ENCODE assay signal across 8 cellular contexts in the genomic region with DNA sequence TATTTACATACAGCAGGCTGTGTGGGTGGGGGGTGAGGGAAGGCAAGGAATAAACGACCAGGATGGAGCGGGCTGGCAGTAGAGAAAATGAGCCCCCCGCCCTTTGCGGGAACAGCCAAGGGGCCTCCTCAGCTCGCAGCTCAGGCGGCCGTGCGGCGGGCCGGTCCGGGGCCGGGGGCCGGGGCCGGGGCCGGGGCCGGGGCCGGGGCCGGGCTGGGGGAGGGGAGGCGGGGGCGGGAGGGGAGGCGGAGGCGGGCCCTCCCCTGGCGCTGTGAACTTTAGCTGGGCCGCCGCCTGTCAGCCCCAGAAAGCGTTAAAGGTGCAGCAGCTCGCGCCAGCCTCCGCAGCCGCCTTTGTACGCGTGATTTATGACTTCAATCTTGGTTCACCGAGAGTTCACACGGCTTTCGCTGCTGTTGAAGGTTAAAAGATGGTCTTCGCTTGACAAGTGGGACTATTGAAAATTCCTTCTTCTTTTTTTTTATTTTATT. TPM values are rescaled to one million over a fixed set of nuclear protein-coding genes. Genes with fewer than 3 reads are reported as not detected.
DNase-seq lines count a peak whose midpoint lies in the region; ATAC-seq, FAIRE-seq and TF ChIP-seq lines count a peak whose summit lies in the region.

No MANE protein-coding gene starts in this region.

- H3K4me1 ChIP-seq in K562 (replicated peaks in 1 of 2; ENCODE audit: control insufficient read depth in 2 of 2, insufficient read depth in 2 of 2, low read length in 2 of 2) (peaks cover 3 to 10% of the 10 kb centered on the region in 2 experiments; a peak in 4 of 5 replicates), sigmoid colon (peaks cover 0 to 15% (median 4%) of the 10 kb centered on the region in 4 donors)

- peak; percentile 13; the same call in 1 of the 2 replicates for TF ChIP-seq EP300 in K562 (IDR thresholded peaks at IDR 0.05; ENCODE audit: low read length)
- TF ChIP-seq EP300 in sigmoid colon (IDR thresholded peaks at IDR 0.05): no peak

- H3K27ac ChIP-seq in K562 (ENCODE audit: extremely low read depth, low read depth, low read length) (peak overlapping the region; percentile 41; the same call in 1 of the 3 replicates), sigmoid colon (peak overlapping the region; percentile 72 to 90 (median 81))

- in situ Hi-C loops in K562 (cut with MboI): no loop called here

- H3K4me2 ChIP-seq in K562 (ENCODE audit: insufficient read depth, low read length): 0 out of 2 replicates have a peak overlapping the region, but pooled peaks have one; percentile 9

- H3K36me3 ChIP-seq in K562 (ENCODE audit: control insufficient read depth, insufficient read depth, low read length) (no peaks in the 10 kb centered on the region), sigmoid colon (no peaks in the 10 kb centered on the region)

- H3K4me3 ChIP-seq in K562: no peak overlapping the region
- peak overlapping the region in 3 of 4 donors; percentile 35 to 42 (median 36) for H3K4me3 ChIP-seq in sigmoid colon

- peak; percentile 58; the same call in 2 of the 3 replicates for ATAC-seq in K562
- no peak for ATAC-seq in GM18517 (IDR thresholded peaks at IDR 0.05; ENCODE audit: unreplicated experiment)
- ATAC-seq in GM21529 (IDR thresholded peaks at IDR 0.05; ENCODE audit: unreplicated experiment): no peak
- ATAC-seq in HG03159 (IDR thresholded peaks at IDR 0.05; ENCODE audit: unreplicated experiment): no peak

- no peaks in the 10 kb centered on the region for H3K27me3 ChIP-seq in K562 (ENCODE audit: control insufficient read depth in 2 of 2, insufficient read depth in 2 of 2, low read length in 2 of 2)
- no peaks in the 10 kb centered on the region for H3K27me3 ChIP-seq in sigmoid colon

- no peak overlapping the region; a peak in 1 of 4 replicates for H3K9ac ChIP-seq in K562 (ENCODE audit: insufficient read depth in 1 of 2, low read depth in 2 of 2, low read length in 2 of 2)

- TF ChIP-seq POLR2A in K562 (conservative IDR thresholded peaks at IDR 0.05): no peak
- no peak for TF ChIP-seq POLR2A in sigmoid colon (IDR thresholded peaks at IDR 0.05)

- H3K9me3 ChIP-seq in K562 (replicated peaks; ENCODE audit: control insufficient read depth, insufficient read depth, low read depth, low read length): no peaks in the 10 kb centered on the region
- H3K9me3 ChIP-seq in sigmoid colon: no peaks in the 10 kb centered on the region

- no peak for FAIRE-seq in K562 (lab: Jason Lieb, UNC)

- no peaks in the 10 kb centered on the region for H3K79me2 ChIP-seq in K562 (ENCODE audit: control insufficient read depth, insufficient read depth, low read length)

- no peak for TF ChIP-seq CTCF in K562 (IDR thresholded peaks at IDR 0.05 in 2 of 3, conservative IDR thresholded peaks at IDR 0.05 in 1 of 3; ENCODE audit: insufficient read depth in 2 of 3, low read depth in 1 of 3, low read length in 3 of 3)
- TF ChIP-seq CTCF in sigmoid colon (IDR thresholded peaks at IDR 0.05): no peak

- no peak for TF ChIP-seq RAD21 in K562 (CRISPR knock-in tag; conservative IDR thresholded peaks at IDR 0.05 in 1 of 2, IDR thresholded peaks at IDR 0.05 in 1 of 2)

- no TSS peak for BruUV-seq in K562 (replicated peaks; lab: Mats Ljungman, UMichigan)

- H3K9me1 ChIP-seq in K562 (ENCODE audit: control insufficient read depth, insufficient read depth, low read length): no peaks in the 10 kb centered on the region

- intact Hi-C loops in K562 (cut with micrococcal nuclease): no loop called here
- intact Hi-C loops in sigmoid colon (cut with DNase I): loop anchor here (5.0 kb wide), 1 partner anchor 45 kb away; no protein-coding TSS in a partner anchor

- peak; percentile 63 for DNase-seq in ELF-1 (ENCODE audit: low read depth, low spot score)
- peak; percentile 11 for DNase-seq in RPMI8226
- peak; percentile 43 to 86 (median 50) for DNase-seq in K562 (ENCODE audit: extremely low read depth in 1 of 4, low spot score in 3 of 4)
- peak; percentile 73 for DNase-seq in sigmoid colon
- DNase-seq in NK-92 (lab: John Stamatoyannopoulos, UW; ENCODE audit: unreplicated experiment): no peak

- POLR2A ChIA-PET in K562 (lab: Yijun Ruan, JAX): interaction anchor here (0.7 kb wide), 1 partner anchor 22 kb away, joined by 4 read pairs; no protein-coding TSS in a partner anchor

- 9% methylated on average over 10 of the region's 36 CpGs for WGBS in K562 (ENCODE audit: insufficient coverage, low coverage, missing lambda C conversion rate)
- WGBS in sigmoid colon, 2 donors: 1 to 3% methylated on average over 36 of the region's 36 CpGs

- H4K20me1 ChIP-seq in K562 (replicated peaks; ENCODE audit: control insufficient read depth, insufficient read depth, low read length): no peaks in the 10 kb centered on the region

- peak overlapping the region; percentile 37 for H2AFZ ChIP-seq in K562 (ENCODE audit: low read depth, low read length)

- CTCF ChIA-PET in K562 (lab: Yijun Ruan, JAX; ENCODE audit: low intra/inter-chr PET ratio): no interaction called here

TF ChIP-seq in K562, 482 proteins besides CTCF, POLR2A, EP300 and RAD21 (continues in another document):
- TF ChIP-seq RUNX1 (IDR thresholded peaks at IDR 0.05; ENCODE audit: low read depth): no peak
- no peak for TF ChIP-seq SMAD1 (IDR thresholded peaks at IDR 0.05; ENCODE audit: low read depth, low read length, partially characterized antibody)
- peak; percentile 31 for TF ChIP-seq HNRNPLL (IDR thresholded peaks at IDR 0.05; ENCODE audit: low read depth, low read length, poor library complexity, severe bottlenecking)
- TF ChIP-seq ZNF134 (CRISPR knock-in tag; conservative IDR thresholded peaks at IDR 0.05): no peak

RNA-seq across cellular contexts. Expression of a gene that starts 28.8 kb away (rescaled TPM):
- total RNA-seq in K562 (2011; cell fraction: chromatin; rRNA removed; ENCODE audit: low replicate concordance): 0.40 and 0.51 TPM in 2 replicates
- 0.50 TPM in 1 of 2 replicates, not detected in the other for total RNA-seq in K562 (2011; cell fraction: nucleolus; rRNA removed)
- 0.53 TPM in 1 of 2 replicates, not detected in the other for total RNA-seq in K562 (2011; cell fraction: nucleoplasm; rRNA removed)
- total RNA-seq in K562 (2014; rRNA removed) (0.41 and 0.50 TPM in 2 replicates), K562 (2014; rRNA removed; fragmentation: Illumina TruSeq; extraction: Trizol) (0.25 and 0.41 TPM in 2 replicates), K562 (2015; rRNA removed; fragmentation: Illumina TruSeq; extraction: Trizol) (0.30 and 0.58 TPM in 2 replicates), K562 (2021) (0.75 and 1.1 TPM in 2 replicates), sigmoid colon (1 to 10 TPM in 1 of 4 donors, under 1 TPM in 2, not detected in 1; 0.66 to 1.2 (median 0.71) TPM)
- polyA plus RNA-seq in K562 (2011; rRNA removed) (0.38 and 0.73 TPM in 2 replicates), K562 (2014; fragmentation: Illumina TruSeq; extraction: Trizol) (0.36 and 0.71 TPM in 2 replicates), K562 (2014; fragmentation: Nextera tagmentation; extraction: Ambion mirVana) (under 1 TPM in 1 of 2 experiments, not detected in 1; 0.06 TPM), K562 (2014; rRNA removed) (0.70 and 1.5 TPM in 2 replicates), sigmoid colon (under 1 TPM in 1 of 3 donors, not detected in 2; 0.38 TPM)
- 0.27 and 0.48 TPM in 2 replicates for polyA plus RNA-seq in K562 (2011; cell fraction: cytosol; rRNA removed)
- polyA plus RNA-seq in K562 (2011; cell fraction: nucleus; rRNA removed): 1.7 and 2.0 TPM in 2 replicates
- polyA plus RNA-seq in K562 (2012): 0.79 and 1.2 TPM in 2 replicates
- not detected in 2 replicates for polyA minus RNA-seq in K562 (2011; rRNA and poly(A)+ RNA removed)
- polyA minus RNA-seq in K562 (2011; cell fraction: cytosol; rRNA and poly(A)+ RNA removed): not detected in 2 replicates
- 0.44 TPM in 1 of 2 replicates, not detected in the other for polyA minus RNA-seq in K562 (2011; cell fraction: nucleus; rRNA and poly(A)+ RNA removed)

RNA-seq across cellular contexts. Expression of a gene that starts 49.6 kb away (rescaled TPM):
- 1.7 and 1.9 TPM in 2 replicates for total RNA-seq in K562 (2011; cell fraction: chromatin; rRNA removed; ENCODE audit: low replicate concordance)
- total RNA-seq in K562 (2011; cell fraction: nucleolus; rRNA removed): 0.83 and 0.92 TPM in 2 replicates
- total RNA-seq in K562 (2011; cell fraction: nucleoplasm; rRNA removed): 0.44 and 1.3 TPM in 2 replicates
- total RNA-seq in K562 (2014; rRNA removed) (0.18 and 0.53 TPM in 2 replicates), K562 (2014; rRNA removed; fragmentation: Illumina TruSeq; extraction: Trizol) (not detected in 2 replicates), K562 (2015; rRNA removed; fragmentation: Illumina TruSeq; extraction: Trizol) (0.14 TPM in 1 of 2 replicates, not detected in the other), K562 (2021) (0.31 and 0.40 TPM in 2 replicates), sigmoid colon (1 to 10 TPM in 1 of 4 donors, not detected in 3; 1.4 TPM)
- polyA plus RNA-seq in K562 (2011; rRNA removed) (not detected in 2 replicates), K562 (2014; fragmentation: Illumina TruSeq; extraction: Trizol) (0.10 TPM in 1 of 2 replicates, not detected in the other), K562 (2014; fragmentation: Nextera tagmentation; extraction: Ambion mirVana) (not detected), K562 (2014; rRNA removed) (0.44 TPM in 1 of 2 replicates, not detected in the other), sigmoid colon (under 1 TPM in 1 of 3 donors, not detected in 2; 0.03 TPM)
- not detected in 2 replicates for polyA plus RNA-seq in K562 (2011; cell fraction: cytosol; rRNA removed)
- 0.07 and 0.46 TPM in 2 replicates for polyA plus RNA-seq in K562 (2011; cell fraction: nucleus; rRNA removed)
- 0.11 TPM in 1 of 2 replicates, not detected in the other for polyA plus RNA-seq in K562 (2012)
- not detected in 2 replicates for polyA minus RNA-seq in K562 (2011; rRNA and poly(A)+ RNA removed)
- polyA minus RNA-seq in K562 (2011; cell fraction: cytosol; rRNA and poly(A)+ RNA removed): not detected in 2 replicates
- polyA minus RNA-seq in K562 (2011; cell fraction: nucleus; rRNA and poly(A)+ RNA removed): 0.22 and 0.40 TPM in 2 replicates

RNA-seq across cellular contexts. Expression of a gene that starts 54.2 kb away (rescaled TPM):
- 7.1 and 7.3 TPM in 2 replicates for total RNA-seq in K562 (2011; cell fraction: chromatin; rRNA removed; ENCODE audit: low replicate concordance)
- total RNA-seq in K562 (2011; cell fraction: nucleolus; rRNA removed): 2.8 and 3.0 TPM in 2 replicates
- 3.9 and 4.4 TPM in 2 replicates for total RNA-seq in K562 (2011; cell fraction: nucleoplasm; rRNA removed)
- 0.73 and 1.00 TPM in 2 replicates for total RNA-seq in K562 (2014; rRNA removed)
- 0.57 and 1.0 TPM in 2 replicates for total RNA-seq in K562 (2014; rRNA removed; fragmentation: Illumina TruSeq; extraction: Trizol)
- total RNA-seq in K562 (2015; rRNA removed; fragmentation: Illumina TruSeq; extraction: Trizol): 1.4 TPM in 2 replicates
- total RNA-seq in K562 (2021): 3.2 and 4.0 TPM in 2 replicates
- polyA plus RNA-seq in K562 (2011; rRNA removed): 2.0 and 2.8 TPM in 2 replicates
- polyA plus RNA-seq in K562 (2011; cell fraction: cytosol; rRNA removed): 1.5 and 1.8 TPM in 2 replicates
- polyA plus RNA-seq in K562 (2011; cell fraction: nucleus; rRNA removed): 4.0 and 6.5 TPM in 2 replicates
- polyA plus RNA-seq in K562 (2012): 2.8 and 3.8 TPM in 2 replicates
- 3.4 and 3.5 TPM in 2 replicates for polyA plus RNA-seq in K562 (2014; fragmentation: Illumina TruSeq; extraction: Trizol)
- polyA plus RNA-seq in K562 (2014; fragmentation: Nextera tagmentation; extraction: Ambion mirVana): under 1 TPM; 0.06 to 0.13 TPM
- 2.3 and 3.5 TPM in 2 replicates for polyA plus RNA-seq in K562 (2014; rRNA removed)
- 1.2 and 1.4 TPM in 2 replicates for polyA minus RNA-seq in K562 (2011; rRNA and poly(A)+ RNA removed)
- 0.64 and 0.76 TPM in 2 replicates for polyA minus RNA-seq in K562 (2011; cell fraction: cytosol; rRNA and poly(A)+ RNA removed)
- polyA minus RNA-seq in K562 (2011; cell fraction: nucleus; rRNA and poly(A)+ RNA removed): 0.94 and 2.2 TPM in 2 replicates
- total RNA-seq in sigmoid colon: not detected
- polyA plus RNA-seq in sigmoid colon: not detected
